9 cellular contexts compared by ENCODE assay signal in genomic region chr12:115135800-115136211, GRCh38.
DNase-seq lines count a peak whose midpoint lies in the region; ATAC-seq and TF ChIP-seq lines count a peak whose summit lies in the region.
"Had no signal": no experiment of that assay in that cellular context is flagged by ENCODE, and none has a peak within 500 bp of the region (broad histone marks: within the 10 kb centered on the region; RNA-seq: fewer than 3 reads in every experiment).

No MANE protein-coding gene starts in this region.

- peak overlapping the region; percentile 53 for H2BK5ac ChIP-seq in IMR-90 (ENCODE audit: low read depth, low read length, poor library complexity, severe bottlenecking)

- dilution Hi-C loops in IMR-90 (cut with HindIII; ENCODE audit: low sequenced_read_pairs, unreplicated experiment), result no loop called here

- no peaks in the 10 kb centered on the region for H3K36me3 ChIP-seq in IMR-90 (ENCODE audit: control insufficient read depth, insufficient read depth, low read length)

- POLR2A ChIA-PET in IMR-90 (lab: Charles Lee; ENCODE audit: unreplicated experiment), result no interaction called here

- in situ Hi-C loops in IMR-90 (cut with MboI; ENCODE audit: low sequenced_read_pairs), result no loop called here

- no peaks in the 10 kb centered on the region for H4K20me1 ChIP-seq in IMR-90 (ENCODE audit: insufficient read depth, low read length)

- peak overlapping the region; percentile 71 for H3K18ac ChIP-seq in IMR-90 (ENCODE audit: low read depth, low read length)

- peak overlapping the region; percentile 56 for H2AFZ ChIP-seq in IMR-90 (replicated peaks; ENCODE audit: low read length, poor library complexity)

- peak overlapping the region; percentile 71 for H2AK9ac ChIP-seq in IMR-90 (replicated peaks; ENCODE audit: low read depth, low read length, poor library complexity)

- WGBS in IMR-90 (ENCODE audit: extremely low coverage in 2 of 2, insufficient read length in 1 of 2), 2 experiments, result no CpG with 5 or more reads among the region's 8 CpGs

- H3K4me2 ChIP-seq in IMR-90 (ENCODE audit: low read depth, low read length), result peak overlapping the region; percentile 9

- 0 out of 2 replicates have a peak, but pooled peaks cover 3% of the 10 kb centered on the region for H3K9me1 ChIP-seq in IMR-90 (ENCODE audit: insufficient read depth, low read length)

- H3K23ac ChIP-seq in IMR-90 (ENCODE audit: low read depth, low read length), result peak overlapping the region; percentile 82; the same call in 1 of the 2 replicates

- peak; percentile 49 for DNase-seq in IMR-90
- DNase-seq in cardiac fibroblast (ENCODE audit: low read depth in 2 of 2), result peak; percentile 59 to 84
- no peak for DNase-seq in GM10266 (ENCODE audit: extremely low spot score)
- DNase-seq: activated effector memory CD4-positive, alpha-beta T cell treated with anti-CD3 and anti-CD28 coated beads, Interleukin-2, amount 50 U/mL, for 16 hours had no signal

- no peak for TF ChIP-seq CTCF in IMR-90 (conservative IDR thresholded peaks at IDR 0.05; ENCODE audit: low read depth, low read length)
- TF ChIP-seq CTCF in cardiac fibroblast (IDR thresholded peaks at IDR 0.05; ENCODE audit: low read depth, low read length), result no peak
- TF ChIP-seq CTCF in GM10266 (IDR thresholded peaks at IDR 0.05; ENCODE audit: control insufficient read depth, insufficient read depth, low read depth, missing control alignments), result no peak

- ATAC-seq in IMR-90 (ENCODE audit: low read depth) (peak; percentile 85), GM21529 (IDR thresholded peaks at IDR 0.05; ENCODE audit: unreplicated experiment) (no peak), HG03039 (IDR thresholded peaks at IDR 0.05; ENCODE audit: unreplicated experiment) (no peak), HG02938 (IDR thresholded peaks at IDR 0.05; ENCODE audit: unreplicated experiment) (no peak)

- H4K91ac ChIP-seq in IMR-90 (ENCODE audit: insufficient read depth, low read depth, low read length), result peak overlapping the region; percentile 81

- peak overlapping the region; percentile 93 for H2BK120ac ChIP-seq in IMR-90 (ENCODE audit: low read depth, low read length)

- no TSS peak for BruUV-seq in IMR-90 (replicated peaks; lab: Mats Ljungman, UMichigan)

- H4K8ac ChIP-seq in IMR-90 (ENCODE audit: low read depth in 2 of 2, low read length in 2 of 2), result peak overlapping the region; percentile 24 to 70; a peak in 3 of 4 replicates

- H3K14ac ChIP-seq in IMR-90 (replicated peaks; ENCODE audit: low read depth, low read length), result peak overlapping the region; percentile 72; the same call in 1 of the 2 replicates

- peak overlapping the region; percentile 41; the same call in 1 of the 2 replicates for H3K27ac ChIP-seq in IMR-90 (ENCODE audit: insufficient read depth, low read length)
- H3K27ac ChIP-seq in layer of hippocampus (ENCODE audit: low read depth, low read length), result peak overlapping the region; percentile 54
- H3K27ac ChIP-seq in temporal lobe (ENCODE audit: low read depth, low read length), result peak overlapping the region; percentile 52

- H2BK20ac ChIP-seq in IMR-90 (ENCODE audit: low read depth, low read length), result peak overlapping the region; percentile 82

- H4K5ac ChIP-seq in IMR-90 (ENCODE audit: low read depth, low read length), result peak overlapping the region; percentile 27

- peak overlapping the region; percentile 75; the same call in 1 of the 3 replicates for H2BK15ac ChIP-seq in IMR-90 (ENCODE audit: low read depth, low read length)

- H3K4me1 ChIP-seq in IMR-90 (ENCODE audit: control insufficient read depth, insufficient read depth, low read length), result peaks cover 11% of the 10 kb centered on the region

- no peaks in the 10 kb centered on the region for H3K27me3 ChIP-seq in IMR-90 (ENCODE audit: control insufficient read depth, insufficient read depth, low read length)
- no peaks in the 10 kb centered on the region for H3K27me3 ChIP-seq in layer of hippocampus (ENCODE audit: control insufficient read depth, insufficient read depth, low read length)

- peak overlapping the region; percentile 1; the same call in 1 of the 2 replicates for H3K56ac ChIP-seq in IMR-90 (ENCODE audit: extremely low read depth, insufficient read depth, low read length)

- peaks cover 2% of the 10 kb centered on the region; the same call in 1 of the 2 replicates for H3K9me3 ChIP-seq in IMR-90 (ENCODE audit: control insufficient read depth, insufficient read depth, low read length)

- H3K9ac ChIP-seq in IMR-90 (ENCODE audit: low read depth, low read length), result no peak overlapping the region

- H3K4me3 ChIP-seq in IMR-90 (ENCODE audit: insufficient read depth, low read depth, low read length), result no peak overlapping the region
- H3K4me3 ChIP-seq in cardiac fibroblast (replicated peaks in 1 of 2; ENCODE audit: low read depth in 2 of 2, low read length in 2 of 2), result no peak overlapping the region

- no peak for TF ChIP-seq POLR2A in IMR-90 (IDR thresholded peaks at IDR 0.05; ENCODE audit: low read depth, low read length)

- intact Hi-C loops in IMR-90 (cut with micrococcal nuclease), result loop anchor here (2.0 to 10.0 kb wide), 2 partner anchors 321 to 451 kb away; partner anchors contain the start of gene TBX3

- H3K4ac ChIP-seq in IMR-90 (ENCODE audit: low read depth, low read length), result peak overlapping the region; percentile 90

- no peak for TF ChIP-seq RAD21 in IMR-90 (IDR thresholded peaks at IDR 0.05; ENCODE audit: low read length)

- H2AK5ac ChIP-seq in IMR-90 (ENCODE audit: low read depth, low read length), result peak overlapping the region; percentile 73; the same call in 1 of the 2 replicates

- H3K79me1 ChIP-seq in IMR-90 (ENCODE audit: low read depth in 1 of 2, low read length in 2 of 2), result no peaks in the 10 kb centered on the region

- CTCF ChIA-PET in IMR-90 (lab: Yijun Ruan, JAX), result no interaction called here

TF ChIP-seq in IMR-90, 13 proteins besides CTCF, POLR2A, EP300 and RAD21:
- peak; percentile 60; the same call in 1 of the 2 replicates for TF ChIP-seq USF2 (IDR thresholded peaks at IDR 0.05; ENCODE audit: low read depth, low read length)
- no peak for TF ChIP-seq RFX5 (IDR thresholded peaks at IDR 0.05; ENCODE audit: low read depth, low read length)
